16 cellular contexts compared by ENCODE assay signal in the genomic region with DNA sequence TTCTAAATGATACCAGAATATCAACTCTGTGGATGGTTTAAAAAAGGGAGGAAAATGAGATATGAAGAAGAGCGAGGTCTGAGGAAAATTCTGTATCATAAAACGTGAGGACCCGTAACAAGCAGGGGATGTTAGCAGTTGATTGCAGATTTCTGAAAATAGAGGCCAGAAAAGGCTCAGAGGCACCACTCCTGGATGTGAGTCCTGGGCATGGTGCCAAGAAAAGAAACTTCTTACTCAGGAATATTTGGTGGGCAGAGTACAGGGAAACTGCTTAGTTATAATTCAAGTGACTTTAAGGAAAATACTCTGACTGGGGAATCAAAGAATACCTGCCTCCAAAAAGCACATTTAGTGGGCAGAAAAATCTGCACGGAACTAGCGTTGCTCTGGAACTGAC.
DNase-seq lines count a peak whose midpoint lies in the region; ATAC-seq and TF ChIP-seq lines count a peak whose summit lies in the region.
"Had no signal": no experiment of that assay in that cellular context is flagged by ENCODE, and none has a peak within 500 bp of the region (broad histone marks: within the 10 kb centered on the region; RNA-seq: fewer than 3 reads in every experiment).

No MANE protein-coding gene starts in this region.

- H3K23ac ChIP-seq in IMR-90 (ENCODE audit: low read depth, low read length): no peak overlapping the region

- no peak overlapping the region for H2BK120ac ChIP-seq in IMR-90 (ENCODE audit: low read depth, low read length)

- H3K4ac ChIP-seq in IMR-90 (ENCODE audit: low read depth, low read length): no peak overlapping the region

- no peak overlapping the region for H2AK5ac ChIP-seq in IMR-90 (ENCODE audit: low read depth, low read length)

- no peak for TF ChIP-seq RAD21 in IMR-90 (IDR thresholded peaks at IDR 0.05; ENCODE audit: low read length)

- no peak overlapping the region for H4K8ac ChIP-seq in IMR-90 (ENCODE audit: low read depth in 2 of 2, low read length in 2 of 2)

- no peak overlapping the region for H3K14ac ChIP-seq in IMR-90 (replicated peaks; ENCODE audit: low read depth, low read length)

- H3K4me3 Mint-ChIP-seq in mesothelial cell of epicardium: no peak overlapping the region
- H3K4me3 Mint-ChIP-seq: activated CD4-positive, alpha-beta memory T cell treated with anti-CD3 and anti-CD28 coated beads for 36 hours; effector memory CD8-positive, alpha-beta T cell; HFFc6; neural crest cell; stimulated activated naive CD8-positive, alpha-beta T cell treated with anti-CD3 and anti-CD28 coated beads, Interleukin-15, Interleukin-2, amounts not matched to agents 100 ng/mL and 50 ng/mL, for 24 hours had no signal

- H3K9me2 ChIP-seq in OCI-LY7 (ENCODE audit: insufficient read depth, low read length): no peaks in the 10 kb centered on the region

- no peak overlapping the region for H4K5ac ChIP-seq in IMR-90 (ENCODE audit: low read depth, low read length)

- no peak overlapping the region for H4K91ac ChIP-seq in IMR-90 (ENCODE audit: insufficient read depth, low read depth, low read length)

- no peaks in the 10 kb centered on the region for H3K27me3 Mint-ChIP-seq in mesothelial cell of epicardium (ENCODE audit: low read depth)
- H3K27me3 Mint-ChIP-seq: activated CD4-positive, alpha-beta memory T cell treated with anti-CD3 and anti-CD28 coated beads for 36 hours had no signal

- H3K79me1 ChIP-seq in IMR-90 (ENCODE audit: low read depth in 1 of 2, low read length in 2 of 2): no peaks in the 10 kb centered on the region; a peak in 1 of 4 replicates

- peaks cover 7% of the 10 kb centered on the region for H3K4me1 ChIP-seq in BE2C
- no peaks in the 10 kb centered on the region for H3K4me1 ChIP-seq in IMR-90 (ENCODE audit: control insufficient read depth, insufficient read depth, low read length)
- H3K4me1 ChIP-seq in body of pancreas: no peaks in the 10 kb centered on the region
- H3K4me1 ChIP-seq in osteoblast (ENCODE audit: insufficient read depth, low read length): no peaks in the 10 kb centered on the region
- no peaks in the 10 kb centered on the region for H3K4me1 ChIP-seq in OCI-LY7 (ENCODE audit: insufficient read depth, low read length, poor library complexity, severe bottlenecking)
- H3K4me1 ChIP-seq: sigmoid colon had no signal

- no peaks in the 10 kb centered on the region for H3K9me3 Mint-ChIP-seq in mesothelial cell of epicardium
- H3K9me3 Mint-ChIP-seq: activated CD4-positive, alpha-beta memory T cell treated with anti-CD3 and anti-CD28 coated beads for 36 hours; effector memory CD8-positive, alpha-beta T cell; HFFc6; neural crest cell; stimulated activated naive CD8-positive, alpha-beta T cell treated with anti-CD3 and anti-CD28 coated beads, Interleukin-15, Interleukin-2, amounts not matched to agents 100 ng/mL and 50 ng/mL, for 24 hours had no signal

- H2AFZ ChIP-seq in IMR-90 (replicated peaks; ENCODE audit: low read length, poor library complexity): no peak overlapping the region
- no peak overlapping the region for H2AFZ ChIP-seq in osteoblast (ENCODE audit: low read length)
- H2AFZ ChIP-seq in OCI-LY7 (ENCODE audit: low read length): no peak overlapping the region

- ATAC-seq in IMR-90 (ENCODE audit: low read depth) (no peak), body of pancreas (no peak), HG02852 (IDR thresholded peaks at IDR 0.05; ENCODE audit: unreplicated experiment) (no peak)
- ATAC-seq: effector memory CD8-positive, alpha-beta T cell had no signal

- H2BK15ac ChIP-seq in IMR-90 (ENCODE audit: low read depth, low read length): no peak overlapping the region

- no peak overlapping the region for H3K27ac ChIP-seq in IMR-90 (ENCODE audit: insufficient read depth, low read length)
- H3K27ac ChIP-seq in body of pancreas: no peak overlapping the region
- no peak overlapping the region for H3K27ac ChIP-seq in osteoblast (ENCODE audit: low read depth, low read length)
- H3K27ac ChIP-seq in OCI-LY7 (ENCODE audit: low read depth, low read length, poor library complexity, severe bottlenecking): no peak overlapping the region
- H3K27ac ChIP-seq: sigmoid colon had no signal

- H3K4me2 ChIP-seq in IMR-90 (ENCODE audit: low read depth, low read length) (no peak overlapping the region), osteoblast (ENCODE audit: insufficient read depth, low read length) (no peak overlapping the region), OCI-LY7 (ENCODE audit: low read length) (no peak overlapping the region)

- H2BK20ac ChIP-seq in IMR-90 (ENCODE audit: low read depth, low read length): no peak overlapping the region

- no peak overlapping the region for H3K18ac ChIP-seq in IMR-90 (ENCODE audit: low read depth, low read length)

- H2AK9ac ChIP-seq in IMR-90 (replicated peaks; ENCODE audit: low read depth, low read length, poor library complexity): no peak overlapping the region

- H3K4me1 Mint-ChIP-seq in mesothelial cell of epicardium: peaks cover 32% of the 10 kb centered on the region

- H2BK5ac ChIP-seq in IMR-90 (ENCODE audit: low read depth, low read length, poor library complexity, severe bottlenecking): no peak overlapping the region

- peak overlapping the region; percentile 62 for H3K27ac Mint-ChIP-seq in mesothelial cell of epicardium
- H3K27ac Mint-ChIP-seq: activated CD4-positive, alpha-beta memory T cell treated with anti-CD3 and anti-CD28 coated beads for 36 hours; effector memory CD8-positive, alpha-beta T cell; HFFc6; stimulated activated naive CD8-positive, alpha-beta T cell treated with anti-CD3 and anti-CD28 coated beads, Interleukin-15, Interleukin-2, amounts not matched to agents 100 ng/mL and 50 ng/mL, for 24 hours had no signal

- TF ChIP-seq CTCF in BE2C (IDR thresholded peaks at IDR 0.05; ENCODE audit: low read depth, low read length) (no peak), IMR-90 (conservative IDR thresholded peaks at IDR 0.05; ENCODE audit: low read depth, low read length) (no peak), body of pancreas (IDR thresholded peaks at IDR 0.05) (no peak), mesothelial cell of epicardium (IDR thresholded peaks at IDR 0.05; ENCODE audit: unreplicated experiment) (no peak), osteoblast (IDR thresholded peaks at IDR 0.05; ENCODE audit: extremely low read depth, low read depth, low read length) (no peak), OCI-LY7 (conservative IDR thresholded peaks at IDR 0.05; ENCODE audit: low read length) (no peak)

- H3K4me3 ChIP-seq in BE2C (ENCODE audit: low read depth, low read length) (no peak overlapping the region), IMR-90 (ENCODE audit: insufficient read depth, low read depth, low read length) (no peak overlapping the region), body of pancreas (no peak overlapping the region), osteoblast (ENCODE audit: insufficient read depth, low read length) (no peak overlapping the region), OCI-LY7 (ENCODE audit: low read depth, low read length, poor library complexity, severe bottlenecking) (no peak overlapping the region)
- H3K4me3 ChIP-seq: sigmoid colon had no signal

- WGBS in IMR-90 (ENCODE audit: extremely low coverage in 2 of 2, insufficient read length in 1 of 2), 2 experiments: 51% methylated on average over 2 of the region's 5 CpGs; no CpG with 5 or more reads in 1 of the 2 experiments
- WGBS in body of pancreas, 2 donors: 67 to 74% methylated on average over 5 of the region's 5 CpGs

- intact Hi-C loops in IMR-90 (cut with micrococcal nuclease) (no loop called here), body of pancreas (cut with DNase I) (no loop called here), OCI-LY7 (cut with micrococcal nuclease; ENCODE audit: unreplicated experiment) (no loop called here)

- BruUV-seq in IMR-90 (replicated peaks; lab: Mats Ljungman, UMichigan): no TSS peak
- BruUV-seq in OCI-LY7 (replicated peaks; lab: Mats Ljungman, UMichigan): no TSS peak

- H3K9me3 ChIP-seq in BE2C: no peaks in the 10 kb centered on the region
- no peaks in the 10 kb centered on the region for H3K9me3 ChIP-seq in IMR-90 (ENCODE audit: control insufficient read depth, insufficient read depth, low read length)
- H3K9me3 ChIP-seq in body of pancreas: no peaks in the 10 kb centered on the region
- H3K9me3 ChIP-seq in osteoblast (ENCODE audit: low read depth, low read length): no peaks in the 10 kb centered on the region
- H3K9me3 ChIP-seq in OCI-LY7 (ENCODE audit: low read length): no peaks in the 10 kb centered on the region
- H3K9me3 ChIP-seq: sigmoid colon had no signal

- CTCF ChIA-PET in IMR-90 (lab: Yijun Ruan, JAX): no interaction called here
- CTCF ChIA-PET in OCI-LY7 (lab: Charles Lee; ENCODE audit: unreplicated experiment): no interaction called here

- in situ Hi-C loops in IMR-90 (cut with MboI; ENCODE audit: low sequenced_read_pairs): no loop called here

- H3K36me3 Mint-ChIP-seq in mesothelial cell of epicardium: peaks cover 2% of the 10 kb centered on the region
- H3K36me3 Mint-ChIP-seq: activated CD4-positive, alpha-beta memory T cell treated with anti-CD3 and anti-CD28 coated beads for 36 hours had no signal

- H3K9me1 ChIP-seq in IMR-90 (ENCODE audit: insufficient read depth, low read length): no peaks in the 10 kb centered on the region

- DNase-seq in BE2C (peak; percentile 37), IMR-90 (peak; percentile 44), body of pancreas (peak in 3 of 4 donors; percentile 3 to 25 (median 17)), mesothelial cell of epicardium (ENCODE audit: low spot score in 2 of 2, unreplicated experiment in 2 of 2) (no peak), osteoblast (ENCODE audit: insufficient read length, low spot score, missing footprints) (no peak), OCI-LY7 (ENCODE audit: low spot score) (no peak), NCI-H510A treated with DMSO at 0.1 percent for 48 hours (lab: John Stamatoyannopoulos, UW) (no peak)
- DNase-seq: activated CD4-positive, alpha-beta memory T cell treated with anti-CD3 and anti-CD28 coated beads for 36 hours; aorta; effector memory CD8-positive, alpha-beta T cell; HFFc6; MM.1S; sigmoid colon had no signal

- TF ChIP-seq POLR2A in IMR-90 (IDR thresholded peaks at IDR 0.05; ENCODE audit: low read depth, low read length): no peak
- TF ChIP-seq POLR2A in body of pancreas (IDR thresholded peaks at IDR 0.05): no peak

- H3K9ac ChIP-seq in IMR-90 (ENCODE audit: low read depth, low read length): no peak overlapping the region

- no peaks in the 10 kb centered on the region for H3K27me3 ChIP-seq in BE2C
- H3K27me3 ChIP-seq in IMR-90 (ENCODE audit: control insufficient read depth, insufficient read depth, low read length): no peaks in the 10 kb centered on the region
- no peaks in the 10 kb centered on the region for H3K27me3 ChIP-seq in body of pancreas
- no peaks in the 10 kb centered on the region for H3K27me3 ChIP-seq in osteoblast (ENCODE audit: insufficient read depth, low read length)
- H3K27me3 ChIP-seq: sigmoid colon had no signal

- H3K36me3 ChIP-seq in BE2C: no peaks in the 10 kb centered on the region
- H3K36me3 ChIP-seq in IMR-90 (ENCODE audit: control insufficient read depth, insufficient read depth, low read length): no peaks in the 10 kb centered on the region
- no peaks in the 10 kb centered on the region for H3K36me3 ChIP-seq in body of pancreas (replicated peaks in 1 of 2; ENCODE audit: insufficient read depth in 1 of 2, low read depth in 2 of 2)
- no peaks in the 10 kb centered on the region for H3K36me3 ChIP-seq in osteoblast (ENCODE audit: insufficient read depth, low read length)
- H3K36me3 ChIP-seq in OCI-LY7 (ENCODE audit: insufficient read depth, low read length): no peaks in the 10 kb centered on the region
- H3K36me3 ChIP-seq: sigmoid colon had no signal

- H4K20me1 ChIP-seq in IMR-90 (ENCODE audit: insufficient read depth, low read length): no peaks in the 10 kb centered on the region
- H4K20me1 ChIP-seq in osteoblast (ENCODE audit: insufficient read depth, low read length): peaks cover 47% of the 10 kb centered on the region
- H4K20me1 ChIP-seq in OCI-LY7 (ENCODE audit: insufficient read depth, low read length): no peaks in the 10 kb centered on the region

- POLR2A ChIA-PET in IMR-90 (lab: Charles Lee; ENCODE audit: unreplicated experiment) (no interaction called here), OCI-LY7 (lab: Charles Lee) (interaction anchor here (0.6 kb wide), 1 partner anchor 25 kb away, joined by 3 read pairs; no protein-coding TSS in a partner anchor)

- H3K79me2 ChIP-seq in osteoblast (ENCODE audit: insufficient read depth, low read length): no peaks in the 10 kb centered on the region
- H3K79me2 ChIP-seq in OCI-LY7 (ENCODE audit: insufficient read depth, low read depth, low read length): no peaks in the 10 kb centered on the region

- no peak overlapping the region for H3K56ac ChIP-seq in IMR-90 (ENCODE audit: extremely low read depth, insufficient read depth, low read length)

- dilution Hi-C loops in IMR-90 (cut with HindIII; ENCODE audit: low sequenced_read_pairs, unreplicated experiment): no loop called here

Comparison
In these comparisons a context has a peak if more than half of its experiments do, and no peak if none do; other contexts are left out.
1. DNase-seq: peak in BE2C (single experiment), IMR-90 (single experiment) and body of pancreas (3 of 4); none in mesothelial cell of epicardium (0 of 2), osteoblast (single experiment), OCI-LY7 (single experiment) and NCI-H510A treated with DMSO at 0.1 percent for 48 hours (single experiment).